ENCODE assay signal across 8 cellular contexts in the genomic region with DNA sequence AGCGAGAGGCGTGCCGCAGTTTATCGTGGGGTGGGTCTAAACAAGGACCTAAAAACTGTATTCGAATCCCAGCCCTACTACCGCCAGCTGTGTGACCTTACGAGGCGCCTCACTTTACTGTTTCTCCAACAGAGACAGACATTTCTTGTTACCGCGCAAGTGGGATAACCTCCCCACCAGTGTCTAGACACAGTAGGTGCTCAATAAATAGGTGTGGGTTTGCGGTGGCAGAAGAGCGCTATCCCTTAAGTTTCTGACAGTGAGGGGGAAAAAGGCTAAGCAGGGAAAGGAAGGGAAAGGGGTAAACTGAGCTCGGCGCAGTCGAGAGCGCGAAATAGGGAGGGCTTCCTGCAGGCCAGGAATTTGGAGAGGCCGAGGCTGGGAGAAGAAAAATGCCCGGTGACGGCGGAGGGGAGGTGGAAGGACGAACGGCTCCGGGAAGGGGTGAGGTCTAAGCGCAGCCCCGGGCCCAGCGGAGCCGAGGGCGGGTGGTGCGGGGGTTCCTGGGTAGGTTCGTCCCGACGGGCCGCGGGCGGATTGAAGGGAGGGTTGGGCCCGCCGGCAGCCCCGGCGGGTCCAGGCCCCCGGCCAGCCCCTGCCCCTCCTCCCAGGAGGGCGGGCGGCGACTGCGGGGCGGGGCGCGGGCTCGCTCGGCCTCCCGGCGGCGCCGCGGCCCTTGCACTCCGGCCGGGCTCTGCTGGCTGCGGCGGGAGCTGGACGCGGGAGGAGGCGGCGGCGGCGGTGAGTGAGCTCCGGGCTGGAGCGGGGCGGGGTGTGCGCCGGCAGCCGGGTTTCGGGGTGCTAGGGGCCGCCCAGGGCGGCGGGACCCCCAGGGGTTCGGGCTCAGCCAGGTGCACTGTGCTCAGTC. TPM values are rescaled to one million over a fixed set of nuclear protein-coding genes. Genes with fewer than 3 reads are reported as not detected.
A peak's percentile ranks its signal among the peaks of the same experiment; 100 is the strongest.
DNase-seq lines count a peak whose midpoint lies in the region; ATAC-seq and TF ChIP-seq lines count a peak whose summit lies in the region.

A gene with protein sequence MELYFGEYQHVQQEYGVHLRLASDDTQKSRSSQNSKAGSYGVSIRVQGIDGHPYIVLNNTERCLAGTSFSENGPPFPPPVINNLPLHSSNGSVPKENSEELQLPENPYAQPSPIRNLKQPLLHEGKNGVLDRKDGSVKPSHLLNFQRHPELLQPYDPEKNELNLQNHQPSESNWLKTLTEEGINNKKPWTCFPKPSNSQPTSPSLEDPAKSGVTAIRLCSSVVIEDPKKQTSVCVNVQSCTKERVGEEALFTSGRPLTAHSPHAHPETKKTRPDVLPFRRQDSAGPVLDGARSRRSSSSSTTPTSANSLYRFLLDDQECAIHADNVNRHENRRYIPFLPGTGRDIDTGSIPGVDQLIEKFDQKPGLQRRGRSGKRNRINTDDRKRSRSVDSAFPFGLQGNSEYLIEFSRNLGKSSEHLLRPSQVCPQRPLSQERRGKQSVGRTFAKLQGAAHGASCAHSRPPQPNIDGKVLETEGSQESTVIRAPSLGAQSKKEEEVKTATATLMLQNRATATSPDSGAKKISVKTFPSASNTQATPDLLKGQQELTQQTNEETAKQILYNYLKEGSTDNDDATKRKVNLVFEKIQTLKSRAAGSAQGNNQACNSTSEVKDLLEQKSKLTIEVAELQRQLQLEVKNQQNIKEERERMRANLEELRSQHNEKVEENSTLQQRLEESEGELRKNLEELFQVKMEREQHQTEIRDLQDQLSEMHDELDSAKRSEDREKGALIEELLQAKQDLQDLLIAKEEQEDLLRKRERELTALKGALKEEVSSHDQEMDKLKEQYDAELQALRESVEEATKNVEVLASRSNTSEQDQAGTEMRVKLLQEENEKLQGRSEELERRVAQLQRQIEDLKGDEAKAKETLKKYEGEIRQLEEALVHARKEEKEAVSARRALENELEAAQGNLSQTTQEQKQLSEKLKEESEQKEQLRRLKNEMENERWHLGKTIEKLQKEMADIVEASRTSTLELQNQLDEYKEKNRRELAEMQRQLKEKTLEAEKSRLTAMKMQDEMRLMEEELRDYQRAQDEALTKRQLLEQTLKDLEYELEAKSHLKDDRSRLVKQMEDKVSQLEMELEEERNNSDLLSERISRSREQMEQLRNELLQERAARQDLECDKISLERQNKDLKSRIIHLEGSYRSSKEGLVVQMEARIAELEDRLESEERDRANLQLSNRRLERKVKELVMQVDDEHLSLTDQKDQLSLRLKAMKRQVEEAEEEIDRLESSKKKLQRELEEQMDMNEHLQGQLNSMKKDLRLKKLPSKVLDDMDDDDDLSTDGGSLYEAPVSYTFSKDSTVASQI (plus strand): TSS at position 679 of the 868 bp plus-strand sequence. CDS start 61,495 bp downstream, outside the sequence.

- no peaks in the 10 kb centered on the region for H3K9me3 ChIP-seq in right cardiac atrium (ENCODE audit: control insufficient read depth, low read length)
- no peaks in the 10 kb centered on the region for H3K9me3 ChIP-seq in OCI-LY7 (ENCODE audit: low read length)

- DNase-seq in activated CD4-positive, alpha-beta T cell treated with anti-CD3 and anti-CD28 coated beads, Interleukin-2, amount 10 ng/mL, durations not matched to agents 7 days and 5 days, result no peak
- no peak for DNase-seq in activated CD4-positive, alpha-beta T cell treated with anti-CD3 and anti-CD28 coated beads for 48 hours
- DNase-seq in right cardiac atrium (peak; percentile 65 to 87 (median 85)), renal cortical epithelial cell (ENCODE audit: low read depth) (no peak), GM19240 (ENCODE audit: insufficient read length, low spot score) (no peak), OCI-LY7 (ENCODE audit: low spot score) (no peak)

- H2AFZ ChIP-seq in OCI-LY7 (ENCODE audit: low read length), result no peak within 1 kb of the TSS

- H3K27me3 ChIP-seq in right cardiac atrium (ENCODE audit: control insufficient read depth, insufficient read depth), result no peaks in the 10 kb centered on the region

- no peak within 1 kb of the TSS for H3K27ac ChIP-seq in adipose tissue (ENCODE audit: low read depth, low read length)
- H3K27ac ChIP-seq in right cardiac atrium (ENCODE audit: low read length), result peak within 1 kb of the TSS; percentile 6
- H3K27ac ChIP-seq in OCI-LY7 (ENCODE audit: low read depth, low read length, poor library complexity, severe bottlenecking), result no peak within 1 kb of the TSS

- peak within 1 kb of the TSS; percentile 94 for H3K4me3 ChIP-seq in right cardiac atrium (ENCODE audit: low read length)
- H3K4me3 ChIP-seq in OCI-LY7 (ENCODE audit: low read depth, low read length, poor library complexity, severe bottlenecking), result no peak within 1 kb of the TSS

- intact Hi-C loops in right cardiac atrium (cut with DNase I), result no loop called here
- intact Hi-C loops in OCI-LY7 (cut with micrococcal nuclease; ENCODE audit: unreplicated experiment), result no loop called here

- WGBS in adipose tissue, 3 donors, result 18 to 27% (median 20%) methylated on average over 48 to 76 of the region's 76 CpGs
- WGBS in right cardiac atrium, result 17% methylated on average over 76 of the region's 76 CpGs

- POLR2A ChIA-PET in activated CD4-positive, alpha-beta T cell treated with anti-CD3 and anti-CD28 coated beads, Interleukin-2, amount 10 ng/mL, durations not matched to agents 7 days and 5 days (lab: Charles Lee), result no interaction called here
- POLR2A ChIA-PET in OCI-LY7 (lab: Charles Lee), result no interaction called here

- H3K36me3 ChIP-seq in OCI-LY7 (ENCODE audit: insufficient read depth, low read length), result no peaks in the 10 kb centered on the region

- H3K4me1 ChIP-seq in right cardiac atrium (ENCODE audit: control insufficient read depth, insufficient read depth, low read length) (no peaks in the 10 kb centered on the region), OCI-LY7 (ENCODE audit: insufficient read depth, low read length, poor library complexity, severe bottlenecking) (no peaks in the 10 kb centered on the region)

- H3K9me2 ChIP-seq in OCI-LY7 (ENCODE audit: insufficient read depth, low read length), result no peaks in the 10 kb centered on the region

- peaks cover 2% of the 10 kb centered on the region for H3K36me3 Mint-ChIP-seq in activated CD4-positive, alpha-beta T cell treated with anti-CD3 and anti-CD28 coated beads, Interleukin-2, amount 10 ng/mL, durations not matched to agents 7 days and 5 days (ENCODE audit: low read depth)

- CTCF ChIA-PET in activated CD4-positive, alpha-beta T cell treated with anti-CD3 and anti-CD28 coated beads, Interleukin-2, amount 10 ng/mL, durations not matched to agents 7 days and 5 days (lab: Charles Lee), result interaction anchor here (0.5 kb wide), 1 partner anchor 117 kb away, joined by 3 read pairs; no protein-coding TSS in a partner anchor
- CTCF ChIA-PET in OCI-LY7 (lab: Charles Lee; ENCODE audit: unreplicated experiment), result no interaction called here

- H3K4me3 Mint-ChIP-seq in activated CD4-positive, alpha-beta T cell treated with anti-CD3 and anti-CD28 coated beads, Interleukin-2, amount 10 ng/mL, durations not matched to agents 7 days and 5 days, result peak within 1 kb of the TSS; percentile 52

- H3K27me3 Mint-ChIP-seq in activated CD4-positive, alpha-beta T cell treated with anti-CD3 and anti-CD28 coated beads, Interleukin-2, amount 10 ng/mL, durations not matched to agents 7 days and 5 days, result peaks cover 56% of the 10 kb centered on the region

- TF ChIP-seq CTCF in OCI-LY7 (conservative IDR thresholded peaks at IDR 0.05; ENCODE audit: low read length), result no peak

- no TSS peak for BruUV-seq in OCI-LY7 (replicated peaks; lab: Mats Ljungman, UMichigan)

- H4K20me1 ChIP-seq in OCI-LY7 (ENCODE audit: insufficient read depth, low read length), result no peaks in the 10 kb centered on the region

- ATAC-seq in right cardiac atrium, result peak; percentile 91 to 92
- no peak for ATAC-seq in HG02852 (IDR thresholded peaks at IDR 0.05; ENCODE audit: unreplicated experiment)

- H3K79me2 ChIP-seq in OCI-LY7 (ENCODE audit: insufficient read depth, low read depth, low read length), result no peaks in the 10 kb centered on the region

- H3K27ac Mint-ChIP-seq in activated CD4-positive, alpha-beta T cell treated with anti-CD3 and anti-CD28 coated beads, Interleukin-2, amount 10 ng/mL, durations not matched to agents 7 days and 5 days, result no peak within 1 kb of the TSS

- H3K9me3 Mint-ChIP-seq in activated CD4-positive, alpha-beta T cell treated with anti-CD3 and anti-CD28 coated beads, Interleukin-2, amount 10 ng/mL, durations not matched to agents 7 days and 5 days, result no peaks in the 10 kb centered on the region

- H3K4me1 Mint-ChIP-seq in activated CD4-positive, alpha-beta T cell treated with anti-CD3 and anti-CD28 coated beads, Interleukin-2, amount 10 ng/mL, durations not matched to agents 7 days and 5 days, result peaks cover 8% of the 10 kb centered on the region

- no peak within 1 kb of the TSS for H3K4me2 ChIP-seq in OCI-LY7 (ENCODE audit: low read length)

RNA-seq across cellular contexts. Expression of the gene that starts here (rescaled TPM):
- not detected for total RNA-seq in activated CD4-positive, alpha-beta T cell treated with anti-CD3 and anti-CD28 coated beads, Interleukin-2, amount 10 ng/mL, durations not matched to agents 7 days and 5 days
- polyA plus RNA-seq in adipose tissue (10 to 100 TPM in 2 of 3 donors, 1 to 10 TPM in 1; 2.2 to 12.9 (median 10.3) TPM), right cardiac atrium (12.7 TPM)
- total RNA-seq in right cardiac atrium (10 to 100 TPM; 48.6 to 59.9 (median 53.1) TPM), renal cortical epithelial cell (6.9 and 57.5 TPM in 2 replicates), OCI-LY7 (2022) (0.04 TPM in 1 of 2 replicates, not detected in the other)
- not detected in 2 replicates for total RNA-seq in OCI-LY7 (2014; rRNA removed; shearing (Covaris generic))

Comparison
In these comparisons a context has a peak if more than half of its experiments do, and no peak if none do; other contexts are left out.
1. DNase-seq: peak in right cardiac atrium (3 of 3); none in activated CD4-positive, alpha-beta T cell treated with anti-CD3 and anti-CD28 coated beads, Interleukin-2, amount 10 ng/mL, durations not matched to agents 7 days and 5 days (single experiment), activated CD4-positive, alpha-beta T cell treated with anti-CD3 and anti-CD28 coated beads for 48 hours (single experiment), renal cortical epithelial cell (single experiment), GM19240 (single experiment) and OCI-LY7 (single experiment).